ENCODE assay signal across 21 cellular contexts in the genomic region with DNA sequence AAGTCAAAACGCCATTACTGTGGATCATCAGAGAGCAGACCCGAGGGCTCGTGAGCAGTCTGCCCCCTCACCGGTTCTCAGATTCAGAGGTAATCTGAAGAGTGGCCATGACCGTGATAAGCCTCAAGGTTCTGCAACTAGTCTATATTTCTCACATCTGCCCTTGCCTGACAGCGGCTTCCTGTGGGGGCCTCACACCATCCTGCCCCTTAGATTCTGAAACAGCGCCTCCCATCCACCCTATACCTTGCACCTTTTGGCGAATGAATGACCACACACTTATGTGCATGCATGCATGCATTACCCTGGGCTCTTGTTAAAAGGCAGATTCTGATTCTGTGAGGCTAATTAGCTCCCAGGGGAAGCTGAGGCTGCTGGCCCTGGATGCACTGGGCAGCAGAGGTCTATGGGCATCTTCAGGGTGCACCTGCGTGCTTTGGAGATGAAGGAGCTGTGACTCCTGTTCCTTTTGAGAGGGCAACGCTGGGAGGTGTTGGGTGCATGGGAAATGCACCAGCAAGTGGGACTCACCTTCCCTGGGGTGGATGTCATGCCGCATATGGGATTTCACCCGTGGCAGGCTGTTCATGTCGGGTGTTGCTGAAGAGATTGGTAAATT. TPM values are rescaled to one million over a fixed set of nuclear protein-coding genes. Genes with fewer than 3 reads are reported as not detected.
"Had no signal": no experiment of that assay in that cellular context is flagged by ENCODE, and none has a peak within 500 bp of the region (broad histone marks: within the 10 kb centered on the region; RNA-seq: fewer than 3 reads in every experiment).

No MANE protein-coding gene starts in this region.

- H3K4me1 ChIP-seq: esophagus squamous epithelium had no signal

- H3K36me3 Mint-ChIP-seq: activated CD4-positive, alpha-beta memory T cell treated with anti-CD3 and anti-CD28 coated beads for 36 hours; activated naive CD4-positive, alpha-beta T cell treated with anti-CD3 and anti-CD28 coated beads, Interleukin-2, amount 50 U/mL, for 72 hours; naive thymus-derived CD8-positive, alpha-beta T cell; stimulated activated effector memory CD8-positive, alpha-beta T cell treated with anti-CD3 and anti-CD28 coated beads, Interleukin-12 subunit alpha, Interleukin-12 subunit beta, amount 100 ng/mL, for 72 hours had no signal

- H3K9me3 ChIP-seq: esophagus squamous epithelium, thoracic aorta had no signal

- DNase-seq: activated CD4-positive, alpha-beta T cell treated with anti-CD3 and anti-CD28 coated beads, Interleukin-2, amount 10 ng/mL, durations not matched to agents 24 days and 14 days; activated gamma-delta T cell treated with Interleukin-2 at 50 U/mL for 16 hours; activated T-cell treated with anti-CD3 and anti-CD28 coated beads for 4 hours; dermis blood vessel endothelial cell; effector CD4-positive, alpha-beta T cell; esophagus squamous epithelium; left cardiac atrium; mammary epithelial cell; midbrain; right cardiac atrium; trophoblast cell had no signal

- H3K4me1 Mint-ChIP-seq: activated CD4-positive, alpha-beta T cell treated with anti-CD3 and anti-CD28 coated beads, Interleukin-2, amount 10 ng/mL, durations not matched to agents 24 days and 14 days had no signal

- H3K4me3 Mint-ChIP-seq: activated CD4-positive, alpha-beta memory T cell treated with anti-CD3 and anti-CD28 coated beads for 36 hours; activated CD4-positive, alpha-beta T cell treated with anti-CD3 and anti-CD28 coated beads, Interleukin-2, amount 10 ng/mL, durations not matched to agents 24 days and 14 days; activated T-helper 1 cell treated with anti-CD3 and anti-CD28 coated beads, Interleukin-12 subunit alpha, Interleukin-12 subunit beta, Interleukin-2, Interleukin-4 antibody, amounts not matched to agents 30 ng/mL and 10 ng/mL and 1 ng/mL, durations not matched to agents 14 hours and 24 hours and 36 hours; naive thymus-derived CD8-positive, alpha-beta T cell; neural crest cell; stimulated activated effector memory CD8-positive, alpha-beta T cell treated with anti-CD3 and anti-CD28 coated beads, Interleukin-12 subunit alpha, Interleukin-12 subunit beta, amount 100 ng/mL, for 72 hours; stimulated activated naive CD8-positive, alpha-beta T cell treated with anti-CD3 and anti-CD28 coated beads, Interleukin-15, Interleukin-2, amounts not matched to agents 100 ng/mL and 50 ng/mL, for 24 hours had no signal

- H3K27ac Mint-ChIP-seq: activated CD4-positive, alpha-beta memory T cell treated with anti-CD3 and anti-CD28 coated beads for 36 hours; activated CD4-positive, alpha-beta T cell treated with anti-CD3 and anti-CD28 coated beads, Interleukin-2, amount 10 ng/mL, durations not matched to agents 24 days and 14 days; activated naive CD4-positive, alpha-beta T cell treated with anti-CD3 and anti-CD28 coated beads, Interleukin-2, amount 50 U/mL, for 72 hours; activated T-helper 1 cell treated with anti-CD3 and anti-CD28 coated beads, Interleukin-12 subunit alpha, Interleukin-12 subunit beta, Interleukin-2, Interleukin-4 antibody, amounts not matched to agents 30 ng/mL and 10 ng/mL and 1 ng/mL, durations not matched to agents 14 hours and 24 hours and 36 hours; naive thymus-derived CD8-positive, alpha-beta T cell; stimulated activated effector memory CD8-positive, alpha-beta T cell treated with anti-CD3 and anti-CD28 coated beads, Interleukin-12 subunit alpha, Interleukin-12 subunit beta, amount 100 ng/mL, for 72 hours; stimulated activated naive CD8-positive, alpha-beta T cell treated with anti-CD3 and anti-CD28 coated beads, Interleukin-15, Interleukin-2, amounts not matched to agents 100 ng/mL and 50 ng/mL, for 24 hours had no signal

- H3K27ac ChIP-seq: epithelial cell of prostate, esophagus squamous epithelium, SK-N-MC, thoracic aorta had no signal

- H3K36me3 ChIP-seq: esophagus squamous epithelium, thoracic aorta had no signal

- H3K9me3 Mint-ChIP-seq: activated CD4-positive, alpha-beta memory T cell treated with anti-CD3 and anti-CD28 coated beads for 36 hours; activated CD4-positive, alpha-beta T cell treated with anti-CD3 and anti-CD28 coated beads, Interleukin-2, amount 10 ng/mL, durations not matched to agents 24 days and 14 days; activated naive CD4-positive, alpha-beta T cell treated with anti-CD3 and anti-CD28 coated beads, Interleukin-2, amount 50 U/mL, for 72 hours; activated T-helper 1 cell treated with anti-CD3 and anti-CD28 coated beads, Interleukin-12 subunit alpha, Interleukin-12 subunit beta, Interleukin-2, Interleukin-4 antibody, amounts not matched to agents 30 ng/mL and 10 ng/mL and 1 ng/mL, durations not matched to agents 14 hours and 24 hours and 36 hours; naive thymus-derived CD8-positive, alpha-beta T cell; neural crest cell; stimulated activated effector memory CD8-positive, alpha-beta T cell treated with anti-CD3 and anti-CD28 coated beads, Interleukin-12 subunit alpha, Interleukin-12 subunit beta, amount 100 ng/mL, for 72 hours; stimulated activated naive CD8-positive, alpha-beta T cell treated with anti-CD3 and anti-CD28 coated beads, Interleukin-15, Interleukin-2, amounts not matched to agents 100 ng/mL and 50 ng/mL, for 24 hours had no signal

- H3K4me3 ChIP-seq: esophagus squamous epithelium, SK-N-MC, thoracic aorta had no signal

RNA-seq across cellular contexts. Expression of a gene that starts 7.8 kb away (rescaled TPM):
- total RNA-seq: dermis blood vessel endothelial cell had no signal
